8 cellular contexts compared by ENCODE assay signal in the genomic region with DNA sequence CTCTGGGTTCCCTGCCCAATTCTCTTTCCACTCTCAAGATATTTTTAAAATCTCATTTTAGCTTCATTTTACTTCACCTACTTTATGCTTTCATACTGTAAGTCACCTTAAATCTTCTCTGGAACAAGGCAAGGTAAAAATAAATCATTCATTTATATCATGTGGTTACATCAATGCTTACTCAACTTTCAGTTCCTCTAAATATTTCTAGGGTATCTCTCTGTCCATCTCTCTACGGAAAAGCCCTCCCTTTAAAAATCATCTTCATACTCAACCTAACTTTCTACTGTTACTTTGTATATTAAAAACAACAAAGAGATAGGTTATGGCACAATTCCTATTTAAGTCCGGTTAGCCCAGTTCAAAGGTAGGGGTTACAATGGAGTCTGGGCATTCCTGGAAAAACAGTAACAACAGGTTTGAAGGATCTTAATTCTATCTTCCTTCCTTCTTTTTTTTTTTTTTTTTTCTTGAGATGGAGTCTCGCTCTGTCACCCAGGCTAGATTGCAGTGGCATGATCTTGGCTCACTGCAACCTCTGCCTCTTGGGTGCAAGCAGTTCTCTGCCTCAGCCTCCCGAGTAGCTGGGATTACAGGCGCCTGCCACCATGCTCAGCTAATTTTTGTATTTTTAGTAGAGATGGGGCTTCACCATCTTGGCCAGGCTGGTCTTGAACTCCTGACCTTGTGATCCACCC.
A peak's percentile ranks its signal among the peaks of the same experiment; 100 is the strongest.
DNase-seq lines count a peak whose midpoint lies in the region; ATAC-seq, FAIRE-seq and TF ChIP-seq lines count a peak whose summit lies in the region.
"Not testable (repeated sequence)": the region's sequence is repeated elsewhere in the genome, so short reads cannot be mapped to it uniquely, and the experiment has no call there.

No MANE protein-coding gene starts in this region.

- peak overlapping the region in 4 of 6 donors; percentile 4 to 83 (median 44) for H3K27ac Mint-ChIP-seq in naive B cell

- H3K9me3 Mint-ChIP-seq in naive B cell: not testable (repeated sequence)

- H3K27me3 Mint-ChIP-seq in naive B cell: not testable (repeated sequence)

- peak; percentile 81 for ATAC-seq in GM19023 (IDR thresholded peaks at IDR 0.05; ENCODE audit: unreplicated experiment)
- ATAC-seq in GM21367 (IDR thresholded peaks at IDR 0.05; ENCODE audit: unreplicated experiment): peak; percentile 97
- ATAC-seq in HG02678 (IDR thresholded peaks at IDR 0.05; ENCODE audit: unreplicated experiment): peak; percentile 97
- peak; percentile 99 for ATAC-seq in HG03097 (IDR thresholded peaks at IDR 0.05; ENCODE audit: low FRiP score, unreplicated experiment)
- ATAC-seq in HG03565 (IDR thresholded peaks at IDR 0.05; ENCODE audit: unreplicated experiment): peak; percentile 93
- ATAC-seq in naive B cell (ENCODE audit: low read depth in 2 of 2): peak; percentile 95 to 96

- DNase-seq in GM12891 (ENCODE audit: insufficient read length, low spot score): not testable (repeated sequence)
- peak; percentile 27 for DNase-seq in SIG-M5 (lab: John Stamatoyannopoulos, UW)
- DNase-seq in naive B cell: peak; percentile 51

- not testable (repeated sequence) for FAIRE-seq in GM12891 (lab: Jason Lieb, UNC)

- H3K4me3 Mint-ChIP-seq in naive B cell: peak overlapping the region; percentile 0 to 64 (median 48)

- H3K4me1 Mint-ChIP-seq in naive B cell: peaks cover 28 to 56% (median 39%) of the 10 kb centered on the region in 3 donors

- TF ChIP-seq POLR2A in GM12891 (IDR thresholded peaks at IDR 0.05; ENCODE audit: low read depth, low read length): not testable (repeated sequence)

- not testable (repeated sequence) for H3K36me3 Mint-ChIP-seq in naive B cell

TF ChIP-seq in GM12891, 5 proteins besides CTCF, POLR2A, EP300 and RAD21:
- TF ChIP-seq SPI1 (IDR thresholded peaks at IDR 0.05; ENCODE audit: low read depth, low read length): peak; percentile 88
